ENCODE assay signal across 9 cellular contexts in the genomic region with DNA sequence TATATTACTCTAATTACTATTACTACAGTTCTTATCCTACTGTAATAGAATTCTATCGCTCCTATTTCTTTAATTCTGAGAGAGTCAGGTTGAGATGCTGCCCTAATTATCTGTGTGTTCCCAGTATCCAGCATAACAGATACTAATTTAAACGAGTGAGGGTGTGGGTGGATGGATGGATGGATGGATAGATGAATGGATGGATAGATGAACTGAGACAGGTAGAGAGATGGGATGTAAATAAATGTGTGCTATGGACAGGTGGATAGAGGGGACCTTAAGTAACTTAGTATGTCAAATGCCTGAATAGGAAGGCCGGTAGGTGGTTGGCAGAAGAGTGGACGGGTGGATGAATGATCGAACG.
A peak's percentile ranks its signal among the peaks of the same experiment; 100 is the strongest.
DNase-seq lines count a peak whose midpoint lies in the region; FAIRE-seq and TF ChIP-seq lines count a peak whose summit lies in the region.
"Had no signal": no experiment of that assay in that cellular context is flagged by ENCODE, and none has a peak within 500 bp of the region (broad histone marks: within the 10 kb centered on the region; RNA-seq: fewer than 3 reads in every experiment).

No MANE protein-coding gene starts in this region.

- H3K4me3 ChIP-seq in CD4-positive, alpha-beta memory T cell (ENCODE audit: low read length in 2 of 2), result no peak overlapping the region
- H3K4me3 ChIP-seq in MG63 (peak overlapping the region; percentile 36), dorsolateral prefrontal cortex (peak overlapping the region in 37 of 59 donors; percentile 30 to 69 (median 57)), osteoblast (ENCODE audit: insufficient read depth, low read length) (peak overlapping the region; percentile 67)

- in situ Hi-C loops in GM13977 (cut with MboI; ENCODE audit: low pct_unique_long_range_greater_than_20kb, low sequenced_read_pairs, unreplicated experiment), result no loop called here

- no peak for TF ChIP-seq CTCF in dorsolateral prefrontal cortex (IDR thresholded peaks at IDR 0.05 in 54 of 56, conservative IDR thresholded peaks at IDR 0.05 in 2 of 56; ENCODE audit: low read depth in 1 of 56, partially characterized antibody in 56 of 56)
- TF ChIP-seq CTCF in osteoblast (IDR thresholded peaks at IDR 0.05; ENCODE audit: extremely low read depth, low read depth, low read length), result no peak
- no peak for TF ChIP-seq CTCF in GM13977 (IDR thresholded peaks at IDR 0.05; ENCODE audit: extremely low read depth, insufficient read depth, missing control alignments)

- H3K9me3 Mint-ChIP-seq in CD4-positive, alpha-beta memory T cell, result peaks cover 0 to 4% (median 0%) of the 10 kb centered on the region in 8 donors

- H4K20me1 ChIP-seq in osteoblast (ENCODE audit: insufficient read depth, low read length), result no peaks in the 10 kb centered on the region

- no peak overlapping the region for H3K27ac ChIP-seq in CD4-positive, alpha-beta memory T cell (ENCODE audit: low read depth, low read length)
- H3K27ac ChIP-seq in dorsolateral prefrontal cortex (peak overlapping the region in 37 of 59 donors; percentile 10 to 89 (median 73)), osteoblast (ENCODE audit: low read depth, low read length) (peak overlapping the region; percentile 79)

- peak overlapping the region in 2 of 7 donors; percentile 8 to 25 for H3K27ac Mint-ChIP-seq in CD4-positive, alpha-beta memory T cell

- no peak for FAIRE-seq in RCC 7860 (lab: Jason Lieb, UNC)

- no peaks in the 10 kb centered on the region for H3K9me3 ChIP-seq in CD4-positive, alpha-beta memory T cell (ENCODE audit: control insufficient read depth in 1 of 2, low read length in 2 of 2)
- H3K9me3 ChIP-seq in MG63, result no peaks in the 10 kb centered on the region
- no peaks in the 10 kb centered on the region for H3K9me3 ChIP-seq in osteoblast (ENCODE audit: low read depth, low read length)
- H3K9me3 ChIP-seq: testis had no signal

- no peaks in the 10 kb centered on the region for H3K36me3 ChIP-seq in CD4-positive, alpha-beta memory T cell (ENCODE audit: insufficient read depth, low read length)
- H3K36me3 ChIP-seq in MG63 (no peaks in the 10 kb centered on the region), osteoblast (ENCODE audit: insufficient read depth, low read length) (no peaks in the 10 kb centered on the region)

- H3K27me3 Mint-ChIP-seq in CD4-positive, alpha-beta memory T cell, result peaks cover 11 to 23% of the 10 kb centered on the region in 2 donors

- POLR2A ChIA-PET in CD4-positive, alpha-beta memory T cell (lab: Charles Lee; ENCODE audit: partially characterized antibody), result no interaction called here

- peak overlapping the region in 7 of 8 donors; percentile 23 to 72 (median 52) for H3K4me3 Mint-ChIP-seq in CD4-positive, alpha-beta memory T cell

- peak overlapping the region; percentile 90 for H2AFZ ChIP-seq in osteoblast (ENCODE audit: low read length)

- H3K36me3 Mint-ChIP-seq in CD4-positive, alpha-beta memory T cell, result no peaks in the 10 kb centered on the region

- peaks cover 3% of the 10 kb centered on the region for H3K4me1 ChIP-seq in CD4-positive, alpha-beta memory T cell (ENCODE audit: insufficient read depth, low read length)
- peaks cover 20% of the 10 kb centered on the region for H3K4me1 ChIP-seq in osteoblast (ENCODE audit: insufficient read depth, low read length)
- H3K4me1 ChIP-seq: testis had no signal

- DNase-seq in CD4-positive, alpha-beta memory T cell, result no peak
- DNase-seq in MG63 (no peak), dorsolateral prefrontal cortex (no peak), osteoblast (ENCODE audit: insufficient read length, low spot score, missing footprints) (no peak), NCI-H1105 (lab: John Stamatoyannopoulos, UW) (no peak), RCC 7860 (ENCODE audit: low spot score) (no peak), NOMO-1 treated with DMSO at 0.1 percent for 48 hours (lab: John Stamatoyannopoulos, UW; ENCODE audit: unreplicated experiment) (no peak), GM13977 (ENCODE audit: low spot score) (no peak)

- peaks cover 4% of the 10 kb centered on the region for H3K27me3 ChIP-seq in CD4-positive, alpha-beta memory T cell (ENCODE audit: insufficient read depth, low read length)
- no peaks in the 10 kb centered on the region for H3K27me3 ChIP-seq in MG63
- no peaks in the 10 kb centered on the region for H3K27me3 ChIP-seq in dorsolateral prefrontal cortex
- H3K27me3 ChIP-seq in osteoblast (ENCODE audit: insufficient read depth, low read length), result no peaks in the 10 kb centered on the region
- H3K27me3 ChIP-seq: testis had no signal

- H3K4me2 ChIP-seq in osteoblast (ENCODE audit: insufficient read depth, low read length), result peak overlapping the region; percentile 82

- intact Hi-C loops in CD4-positive, alpha-beta memory T cell (cut with micrococcal nuclease), result no loop called here
- intact Hi-C loops in dorsolateral prefrontal cortex (cut with DNase I), result no loop called here

- H3K4me1 Mint-ChIP-seq in CD4-positive, alpha-beta memory T cell, result peaks cover 5 to 10% (median 6%) of the 10 kb centered on the region in 4 donors

- CTCF ChIA-PET in CD4-positive, alpha-beta memory T cell (lab: Charles Lee; ENCODE audit: partially characterized antibody), result no interaction called here

- no peaks in the 10 kb centered on the region for H3K79me2 ChIP-seq in osteoblast (ENCODE audit: insufficient read depth, low read length)

Comparison
In these comparisons a context has a peak if more than half of its experiments do, and no peak if none do; other contexts are left out.
1. H3K4me3 ChIP-seq: peak in MG63 (single experiment), dorsolateral prefrontal cortex (37 of 59) and osteoblast (single experiment); none in CD4-positive, alpha-beta memory T cell (0 of 2).